14 cellular contexts compared by ENCODE assay signal in genomic region chr2:242027676-242028450, GRCh38.
"Had no signal": no experiment of that assay in that cellular context is flagged by ENCODE, and none has a peak within 500 bp of the region (broad histone marks: within the 10 kb centered on the region; RNA-seq: fewer than 3 reads in every experiment).

No MANE protein-coding gene starts in this region.

- H3K4me1 ChIP-seq: breast epithelium, esophagus squamous epithelium, pancreas, transverse colon had no signal

- DNase-seq: activated CD4-positive, alpha-beta T cell treated with anti-CD3 and anti-CD28 coated beads for 36 hours; activated CD8-positive, alpha-beta T cell treated with anti-CD3 and anti-CD28 coated beads for 36 hours; esophagus squamous epithelium; foreskin fibroblast; left colon; retina; stimulated activated naive B cell treated with anti-CD40 and anti-IgM and Interleukin-4, amounts not matched to agents 10 μg/mL and 1 μg/mL and 100 μg/mL, for 72 hours; substantia nigra; T-helper 1 cell; transverse colon had no signal

- H3K27me3 ChIP-seq: pancreas had no signal

- H3K36me3 ChIP-seq: breast epithelium, esophagus squamous epithelium, pancreas, transverse colon had no signal

- H3K4me3 ChIP-seq: breast epithelium, esophagus squamous epithelium, pancreas, smooth muscle cell, transverse colon had no signal

- ATAC-seq: activated CD4-positive, alpha-beta T cell treated with anti-CD3 and anti-CD28 coated beads for 36 hours; activated CD8-positive, alpha-beta T cell treated with anti-CD3 and anti-CD28 coated beads for 36 hours; left colon; pancreas; stimulated activated naive B cell treated with anti-CD40 and anti-IgM and Interleukin-4, amounts not matched to agents 10 μg/mL and 1 μg/mL and 100 μg/mL, for 72 hours had no signal

- H3K27ac ChIP-seq: breast epithelium, esophagus squamous epithelium, pancreas, transverse colon, VCaP had no signal

- H3K9me3 ChIP-seq: breast epithelium, esophagus squamous epithelium, pancreas, transverse colon had no signal
